1 cellular context compared by ENCODE assay signal in the genomic region with DNA sequence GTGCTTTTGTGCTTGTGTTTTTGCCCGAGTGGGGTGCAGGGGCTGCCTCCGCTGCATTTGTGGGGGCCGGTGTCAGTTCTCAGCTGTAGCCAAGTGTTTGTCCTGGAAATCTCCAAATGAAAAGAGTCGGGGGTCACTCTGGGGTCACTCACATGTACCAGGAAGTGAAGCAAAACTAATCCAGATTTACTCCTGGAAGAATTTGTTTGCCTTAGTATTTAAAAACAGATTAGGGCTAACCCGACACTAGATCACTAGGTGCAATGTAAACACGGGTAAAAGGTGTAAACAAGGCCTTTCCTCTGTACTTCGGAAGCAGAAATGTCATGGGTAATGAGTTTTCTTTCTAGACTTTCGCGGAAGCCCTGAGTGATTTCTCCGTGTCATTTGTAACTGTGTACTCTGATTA.
TF ChIP-seq lines count a peak whose summit lies in the region.

No MANE protein-coding gene starts in this region.

TF ChIP-seq in HepG2, 621 proteins besides CTCF, POLR2A, EP300 and RAD21 (continued from another document):
- TF ChIP-seq, protein P1, sequence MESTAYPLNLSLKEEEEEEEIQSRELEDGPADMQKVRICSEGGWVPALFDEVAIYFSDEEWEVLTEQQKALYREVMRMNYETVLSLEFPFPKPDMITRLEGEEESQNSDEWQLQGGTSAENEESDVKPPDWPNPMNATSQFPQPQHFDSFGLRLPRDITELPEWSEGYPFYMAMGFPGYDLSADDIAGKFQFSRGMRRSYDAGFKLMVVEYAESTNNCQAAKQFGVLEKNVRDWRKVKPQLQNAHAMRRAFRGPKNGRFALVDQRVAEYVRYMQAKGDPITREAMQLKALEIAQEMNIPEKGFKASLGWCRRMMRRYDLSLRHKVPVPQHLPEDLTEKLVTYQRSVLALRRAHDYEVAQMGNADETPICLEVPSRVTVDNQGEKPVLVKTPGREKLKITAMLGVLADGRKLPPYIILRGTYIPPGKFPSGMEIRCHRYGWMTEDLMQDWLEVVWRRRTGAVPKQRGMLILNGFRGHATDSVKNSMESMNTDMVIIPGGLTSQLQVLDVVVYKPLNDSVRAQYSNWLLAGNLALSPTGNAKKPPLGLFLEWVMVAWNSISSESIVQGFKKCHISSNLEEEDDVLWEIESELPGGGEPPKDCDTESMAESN (CRISPR knock-in tag; conservative IDR thresholded peaks at IDR 0.05), result peak; percentile 76
- TF ChIP-seq RXRA (CRISPR knock-in tag; IDR thresholded peaks at IDR 0.05) (peak; percentile 94), TCF7L2 (IDR thresholded peaks at IDR 0.05; ENCODE audit: low read depth, low read length) (no peak; the same call in 1 of the 2 replicates), ZNF564 (CRISPR knock-in tag; IDR thresholded peaks at IDR 0.05) (0 out of 2 replicates have a peak, but pooled peaks have one; percentile 46), NONO (IDR thresholded peaks at IDR 0.05) (no peak), NONO (CRISPR knock-in tag; conservative IDR thresholded peaks at IDR 0.05) (peak; percentile 82), RBFOX2 (IDR thresholded peaks at IDR 0.05; ENCODE audit: low read depth, low read length) (no peak), ZNF10 (CRISPR knock-in tag; IDR thresholded peaks at IDR 0.05; ENCODE audit: borderline replicate concordance, low read depth) (no peak), REPIN1 (CRISPR knock-in tag; IDR thresholded peaks at IDR 0.05; ENCODE audit: borderline replicate concordance, low read depth) (peak; percentile 67; the same call in 1 of the 2 replicates), ZNF639 (CRISPR knock-in tag; conservative IDR thresholded peaks at IDR 0.05) (peak; percentile 43; the same call in 1 of the 2 replicates), ZFP36L2 (CRISPR knock-in tag; IDR thresholded peaks at IDR 0.05) (no peak), ZNF652 (CRISPR knock-in tag; IDR thresholded peaks at IDR 0.05; ENCODE audit: borderline replicate concordance, low read depth) (no peak), ZNF563 (CRISPR knock-in tag; IDR thresholded peaks at IDR 0.05) (no peak), EZH2 (conservative IDR thresholded peaks at IDR 0.05; ENCODE audit: low read depth, low read length) (no peak), ZNF484 (CRISPR knock-in tag; IDR thresholded peaks at IDR 0.05; ENCODE audit: borderline replicate concordance, low read depth) (no peak), PRMT3 (CRISPR knock-in tag; IDR thresholded peaks at IDR 0.05; ENCODE audit: borderline replicate concordance, low read depth) (no peak), CCAR2 (optimal IDR thresholded peaks at IDR 0.05; ENCODE audit: low read depth, low read length) (no peak), ZSCAN30 (CRISPR knock-in tag; IDR thresholded peaks at IDR 0.05) (no peak), CREB3 (CRISPR knock-in tag; IDR thresholded peaks at IDR 0.05) (no peak)
- TF ChIP-seq, protein P2, sequence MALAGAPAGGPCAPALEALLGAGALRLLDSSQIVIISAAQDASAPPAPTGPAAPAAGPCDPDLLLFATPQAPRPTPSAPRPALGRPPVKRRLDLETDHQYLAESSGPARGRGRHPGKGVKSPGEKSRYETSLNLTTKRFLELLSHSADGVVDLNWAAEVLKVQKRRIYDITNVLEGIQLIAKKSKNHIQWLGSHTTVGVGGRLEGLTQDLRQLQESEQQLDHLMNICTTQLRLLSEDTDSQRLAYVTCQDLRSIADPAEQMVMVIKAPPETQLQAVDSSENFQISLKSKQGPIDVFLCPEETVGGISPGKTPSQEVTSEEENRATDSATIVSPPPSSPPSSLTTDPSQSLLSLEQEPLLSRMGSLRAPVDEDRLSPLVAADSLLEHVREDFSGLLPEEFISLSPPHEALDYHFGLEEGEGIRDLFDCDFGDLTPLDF (CRISPR knock-in tag; IDR thresholded peaks at IDR 0.05), result no peak
- TF ChIP-seq, protein P3, sequence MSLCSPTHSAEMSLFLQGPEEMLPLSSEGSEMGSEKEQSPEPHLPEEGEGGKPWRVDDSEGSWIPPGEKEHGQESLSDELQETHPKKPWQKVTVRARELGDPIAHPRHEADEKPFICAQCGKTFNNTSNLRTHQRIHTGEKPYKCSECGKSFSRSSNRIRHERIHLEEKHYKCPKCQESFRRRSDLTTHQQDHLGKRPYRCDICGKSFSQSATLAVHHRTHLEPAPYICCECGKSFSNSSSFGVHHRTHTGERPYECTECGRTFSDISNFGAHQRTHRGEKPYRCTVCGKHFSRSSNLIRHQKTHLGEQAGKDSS (CRISPR knock-in tag; IDR thresholded peaks at IDR 0.05; ENCODE audit: borderline replicate concordance, low read depth), result no peak
